Comparison of ENCODE assay signal across 8 cellular contexts in genomic region chr2:12106440-12107080, GRCh38.
A peak's percentile ranks its signal among the peaks of the same experiment; 100 is the strongest.
DNase-seq lines count a peak whose midpoint lies in the region; ATAC-seq and TF ChIP-seq lines count a peak whose summit lies in the region.

No MANE protein-coding gene starts in this region.

- DNase-seq in COLO829 (ENCODE audit: low spot score) = peak; percentile 49
- peak; percentile 6 for DNase-seq in activated T-helper 9 cell treated with anti-CD3 and anti-CD28 coated beads, Interleukin-2, amount 50 U/mL, for 16 hours (ENCODE audit: low read depth)
- peak; percentile 92 for DNase-seq in kidney epithelial cell (ENCODE audit: low read depth)
- no peak for DNase-seq in DMS153 (lab: John Stamatoyannopoulos, UW)
- DNase-seq in CD8-positive, alpha-beta memory T cell = no peak
- DNase-seq in immature natural killer cell = no peak
- DNase-seq in effector CD4-positive, alpha-beta T cell = no peak

- TF ChIP-seq CTCF in kidney epithelial cell (IDR thresholded peaks at IDR 0.05; ENCODE audit: insufficient read depth, low read length, poor library complexity, severe bottlenecking) = no peak

- no peaks in the 10 kb centered on the region for H3K36me3 ChIP-seq in kidney epithelial cell (ENCODE audit: control insufficient read depth, insufficient read depth, low read length)
- no peaks in the 10 kb centered on the region for H3K36me3 ChIP-seq in CD8-positive, alpha-beta memory T cell (ENCODE audit: insufficient read depth, low read length)

- no peaks in the 10 kb centered on the region for H3K9me3 Mint-ChIP-seq in CD8-positive, alpha-beta memory T cell
- no peaks in the 10 kb centered on the region for H3K9me3 Mint-ChIP-seq in immature natural killer cell

- no peak overlapping the region for H3K27ac Mint-ChIP-seq in CD8-positive, alpha-beta memory T cell
- no peak overlapping the region for H3K27ac Mint-ChIP-seq in immature natural killer cell

- POLR2A ChIA-PET in CD8-positive, alpha-beta memory T cell (lab: Charles Lee) = no interaction called here

- H3K27ac ChIP-seq in CD8-positive, alpha-beta memory T cell (ENCODE audit: low read depth, low read length) = no peak overlapping the region

- H3K9me3 ChIP-seq in CD8-positive, alpha-beta memory T cell (ENCODE audit: low read length) = no peaks in the 10 kb centered on the region

- ATAC-seq in HG02852 (IDR thresholded peaks at IDR 0.05; ENCODE audit: unreplicated experiment) = peak; percentile 73

- no peaks in the 10 kb centered on the region for H3K27me3 ChIP-seq in kidney epithelial cell (ENCODE audit: control insufficient read depth, insufficient read depth, low read length)
- no peaks in the 10 kb centered on the region for H3K27me3 ChIP-seq in CD8-positive, alpha-beta memory T cell (ENCODE audit: insufficient read depth, low read length, poor library complexity, severe bottlenecking)

- CTCF ChIA-PET in CD8-positive, alpha-beta memory T cell (lab: Charles Lee) = no interaction called here

- H3K4me1 Mint-ChIP-seq in CD8-positive, alpha-beta memory T cell = peaks cover 18 to 35% (median 31%) of the 10 kb centered on the region in 3 donors
- peaks cover 20 to 31% of the 10 kb centered on the region in 2 donors for H3K4me1 Mint-ChIP-seq in immature natural killer cell

- H3K4me3 Mint-ChIP-seq in CD8-positive, alpha-beta memory T cell = no peak overlapping the region
- no peak overlapping the region for H3K4me3 Mint-ChIP-seq in immature natural killer cell

- no peak overlapping the region for H3K4me3 ChIP-seq in kidney epithelial cell (ENCODE audit: low read depth, low read length)
- H3K4me3 ChIP-seq in CD8-positive, alpha-beta memory T cell (ENCODE audit: low read length) = no peak overlapping the region

- H3K36me3 Mint-ChIP-seq in CD8-positive, alpha-beta memory T cell = peaks cover 0 to 3% (median 0%) of the 10 kb centered on the region in 3 donors
- no peaks in the 10 kb centered on the region for H3K36me3 Mint-ChIP-seq in immature natural killer cell

- peaks cover 27% of the 10 kb centered on the region for H3K4me1 ChIP-seq in CD8-positive, alpha-beta memory T cell (ENCODE audit: insufficient read depth, low read length)

- no peaks in the 10 kb centered on the region for H3K27me3 Mint-ChIP-seq in CD8-positive, alpha-beta memory T cell
- H3K27me3 Mint-ChIP-seq in immature natural killer cell (ENCODE audit: low read depth in 3 of 3) = peaks cover 0 to 17% (median 0%) of the 10 kb centered on the region in 3 donors

Comparison
In these comparisons a context has a peak if more than half of its experiments do, and no peak if none do; other contexts are left out.
1. DNase-seq: peak in COLO829 (single experiment), activated T-helper 9 cell treated with anti-CD3 and anti-CD28 coated beads, Interleukin-2, amount 50 U/mL, for 16 hours (single experiment) and kidney epithelial cell (single experiment); none in DMS153 (single experiment), CD8-positive, alpha-beta memory T cell (0 of 5), immature natural killer cell (0 of 3) and effector CD4-positive, alpha-beta T cell (single experiment).